ENCODE assay signal across 1 cellular context in genomic region chr19:35437152-35437951, GRCh38.
TF ChIP-seq lines count a peak whose summit lies in the region.

No MANE protein-coding gene starts in this region.

TF ChIP-seq in liver, 16 proteins besides CTCF, POLR2A, EP300 and RAD21 (continued from another document):
- TF ChIP-seq, protein P1, sequence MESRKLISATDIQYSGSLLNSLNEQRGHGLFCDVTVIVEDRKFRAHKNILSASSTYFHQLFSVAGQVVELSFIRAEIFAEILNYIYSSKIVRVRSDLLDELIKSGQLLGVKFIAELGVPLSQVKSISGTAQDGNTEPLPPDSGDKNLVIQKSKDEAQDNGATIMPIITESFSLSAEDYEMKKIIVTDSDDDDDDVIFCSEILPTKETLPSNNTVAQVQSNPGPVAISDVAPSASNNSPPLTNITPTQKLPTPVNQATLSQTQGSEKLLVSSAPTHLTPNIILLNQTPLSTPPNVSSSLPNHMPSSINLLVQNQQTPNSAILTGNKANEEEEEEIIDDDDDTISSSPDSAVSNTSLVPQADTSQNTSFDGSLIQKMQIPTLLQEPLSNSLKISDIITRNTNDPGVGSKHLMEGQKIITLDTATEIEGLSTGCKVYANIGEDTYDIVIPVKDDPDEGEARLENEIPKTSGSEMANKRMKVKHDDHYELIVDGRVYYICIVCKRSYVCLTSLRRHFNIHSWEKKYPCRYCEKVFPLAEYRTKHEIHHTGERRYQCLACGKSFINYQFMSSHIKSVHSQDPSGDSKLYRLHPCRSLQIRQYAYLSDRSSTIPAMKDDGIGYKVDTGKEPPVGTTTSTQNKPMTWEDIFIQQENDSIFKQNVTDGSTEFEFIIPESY (IDR thresholded peaks at IDR 0.05): no peak
- TF ChIP-seq TAF1 (conservative IDR thresholded peaks at IDR 0.05): no peak
